1 cellular context compared by ENCODE assay signal in the genomic region with DNA sequence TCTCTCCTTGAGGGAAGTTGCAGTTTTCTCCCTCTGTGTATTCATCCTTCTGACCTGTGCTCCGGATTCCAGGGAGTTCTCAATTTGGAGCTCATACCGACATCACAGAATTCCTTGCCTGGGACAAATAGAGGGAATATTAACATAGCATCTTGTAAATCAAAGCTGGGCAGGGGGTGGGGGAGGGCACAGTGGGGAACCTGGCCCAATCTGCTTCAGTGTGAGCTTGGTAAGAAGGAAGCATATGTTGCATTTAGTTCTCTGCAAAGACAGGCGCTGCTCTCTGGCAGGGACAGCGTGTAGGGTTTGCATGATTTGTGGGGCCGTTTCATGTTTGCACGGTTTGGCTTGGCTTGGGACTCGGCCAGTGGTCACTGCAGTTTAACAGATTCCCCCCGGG.
TF ChIP-seq lines count a peak whose summit lies in the region.

No MANE protein-coding gene starts in this region.

TF ChIP-seq in GM23338, 12 proteins besides CTCF, POLR2A, EP300 and RAD21 (continued from another document):
- TF ChIP-seq, protein P1, sequence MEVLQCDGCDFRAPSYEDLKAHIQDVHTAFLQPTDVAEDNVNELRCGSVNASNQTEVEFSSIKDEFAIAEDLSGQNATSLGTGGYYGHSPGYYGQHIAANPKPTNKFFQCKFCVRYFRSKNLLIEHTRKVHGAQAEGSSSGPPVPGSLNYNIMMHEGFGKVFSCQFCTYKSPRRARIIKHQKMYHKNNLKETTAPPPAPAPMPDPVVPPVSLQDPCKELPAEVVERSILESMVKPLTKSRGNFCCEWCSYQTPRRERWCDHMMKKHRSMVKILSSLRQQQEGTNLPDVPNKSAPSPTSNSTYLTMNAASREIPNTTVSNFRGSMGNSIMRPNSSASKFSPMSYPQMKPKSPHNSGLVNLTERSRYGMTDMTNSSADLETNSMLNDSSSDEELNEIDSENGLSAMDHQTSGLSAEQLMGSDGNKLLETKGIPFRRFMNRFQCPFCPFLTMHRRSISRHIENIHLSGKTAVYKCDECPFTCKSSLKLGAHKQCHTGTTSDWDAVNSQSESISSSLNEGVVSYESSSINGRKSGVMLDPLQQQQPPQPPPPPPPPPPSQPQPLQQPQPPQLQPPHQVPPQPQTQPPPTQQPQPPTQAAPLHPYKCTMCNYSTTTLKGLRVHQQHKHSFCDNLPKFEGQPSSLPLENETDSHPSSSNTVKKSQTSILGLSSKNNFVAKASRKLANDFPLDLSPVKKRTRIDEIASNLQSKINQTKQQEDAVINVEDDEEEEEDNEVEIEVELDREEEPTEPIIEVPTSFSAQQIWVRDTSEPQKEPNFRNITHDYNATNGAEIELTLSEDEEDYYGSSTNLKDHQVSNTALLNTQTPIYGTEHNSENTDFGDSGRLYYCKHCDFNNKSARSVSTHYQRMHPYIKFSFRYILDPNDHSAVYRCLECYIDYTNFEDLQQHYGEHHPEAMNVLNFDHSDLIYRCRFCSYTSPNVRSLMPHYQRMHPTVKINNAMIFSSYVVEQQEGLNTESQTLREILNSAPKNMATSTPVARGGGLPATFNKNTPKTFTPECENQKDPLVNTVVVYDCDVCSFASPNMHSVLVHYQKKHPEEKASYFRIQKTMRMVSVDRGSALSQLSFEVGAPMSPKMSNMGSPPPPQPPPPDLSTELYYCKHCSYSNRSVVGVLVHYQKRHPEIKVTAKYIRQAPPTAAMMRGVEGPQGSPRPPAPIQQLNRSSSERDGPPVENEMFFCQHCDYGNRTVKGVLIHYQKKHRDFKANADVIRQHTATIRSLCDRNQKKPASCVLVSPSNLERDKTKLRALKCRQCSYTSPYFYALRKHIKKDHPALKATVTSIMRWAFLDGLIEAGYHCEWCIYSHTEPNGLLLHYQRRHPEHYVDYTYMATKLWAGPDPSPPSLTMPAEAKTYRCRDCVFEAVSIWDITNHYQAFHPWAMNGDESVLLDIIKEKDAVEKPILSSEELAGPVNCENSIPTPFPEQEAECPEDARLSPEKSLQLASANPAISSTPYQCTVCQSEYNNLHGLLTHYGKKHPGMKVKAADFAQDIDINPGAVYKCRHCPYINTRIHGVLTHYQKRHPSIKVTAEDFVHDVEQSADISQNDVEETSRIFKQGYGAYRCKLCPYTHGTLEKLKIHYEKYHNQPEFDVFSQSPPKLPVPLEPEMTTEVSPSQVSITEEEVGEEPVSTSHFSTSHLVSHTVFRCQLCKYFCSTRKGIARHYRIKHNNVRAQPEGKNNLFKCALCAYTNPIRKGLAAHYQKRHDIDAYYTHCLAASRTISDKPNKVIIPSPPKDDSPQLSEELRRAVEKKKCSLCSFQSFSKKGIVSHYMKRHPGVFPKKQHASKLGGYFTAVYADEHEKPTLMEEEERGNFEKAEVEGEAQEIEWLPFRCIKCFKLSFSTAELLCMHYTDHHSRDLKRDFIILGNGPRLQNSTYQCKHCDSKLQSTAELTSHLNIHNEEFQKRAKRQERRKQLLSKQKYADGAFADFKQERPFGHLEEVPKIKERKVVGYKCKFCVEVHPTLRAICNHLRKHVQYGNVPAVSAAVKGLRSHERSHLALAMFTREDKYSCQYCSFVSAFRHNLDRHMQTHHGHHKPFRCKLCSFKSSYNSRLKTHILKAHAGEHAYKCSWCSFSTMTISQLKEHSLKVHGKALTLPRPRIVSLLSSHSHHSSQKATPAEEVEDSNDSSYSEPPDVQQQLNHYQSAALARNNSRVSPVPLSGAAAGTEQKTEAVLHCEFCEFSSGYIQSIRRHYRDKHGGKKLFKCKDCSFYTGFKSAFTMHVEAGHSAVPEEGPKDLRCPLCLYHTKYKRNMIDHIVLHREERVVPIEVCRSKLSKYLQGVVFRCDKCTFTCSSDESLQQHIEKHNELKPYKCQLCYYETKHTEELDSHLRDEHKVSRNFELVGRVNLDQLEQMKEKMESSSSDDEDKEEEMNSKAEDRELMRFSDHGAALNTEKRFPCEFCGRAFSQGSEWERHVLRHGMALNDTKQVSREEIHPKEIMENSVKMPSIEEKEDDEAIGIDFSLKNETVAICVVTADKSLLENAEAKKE (CRISPR knock-in tag; IDR thresholded peaks at IDR 0.05), result no peak
- TF ChIP-seq NANOG (IDR thresholded peaks at IDR 0.05; ENCODE audit: borderline replicate concordance), result no peak
- no peak for TF ChIP-seq EZH2 (IDR thresholded peaks at IDR 0.05; ENCODE audit: low read depth, unreplicated experiment)
- TF ChIP-seq, protein P2, sequence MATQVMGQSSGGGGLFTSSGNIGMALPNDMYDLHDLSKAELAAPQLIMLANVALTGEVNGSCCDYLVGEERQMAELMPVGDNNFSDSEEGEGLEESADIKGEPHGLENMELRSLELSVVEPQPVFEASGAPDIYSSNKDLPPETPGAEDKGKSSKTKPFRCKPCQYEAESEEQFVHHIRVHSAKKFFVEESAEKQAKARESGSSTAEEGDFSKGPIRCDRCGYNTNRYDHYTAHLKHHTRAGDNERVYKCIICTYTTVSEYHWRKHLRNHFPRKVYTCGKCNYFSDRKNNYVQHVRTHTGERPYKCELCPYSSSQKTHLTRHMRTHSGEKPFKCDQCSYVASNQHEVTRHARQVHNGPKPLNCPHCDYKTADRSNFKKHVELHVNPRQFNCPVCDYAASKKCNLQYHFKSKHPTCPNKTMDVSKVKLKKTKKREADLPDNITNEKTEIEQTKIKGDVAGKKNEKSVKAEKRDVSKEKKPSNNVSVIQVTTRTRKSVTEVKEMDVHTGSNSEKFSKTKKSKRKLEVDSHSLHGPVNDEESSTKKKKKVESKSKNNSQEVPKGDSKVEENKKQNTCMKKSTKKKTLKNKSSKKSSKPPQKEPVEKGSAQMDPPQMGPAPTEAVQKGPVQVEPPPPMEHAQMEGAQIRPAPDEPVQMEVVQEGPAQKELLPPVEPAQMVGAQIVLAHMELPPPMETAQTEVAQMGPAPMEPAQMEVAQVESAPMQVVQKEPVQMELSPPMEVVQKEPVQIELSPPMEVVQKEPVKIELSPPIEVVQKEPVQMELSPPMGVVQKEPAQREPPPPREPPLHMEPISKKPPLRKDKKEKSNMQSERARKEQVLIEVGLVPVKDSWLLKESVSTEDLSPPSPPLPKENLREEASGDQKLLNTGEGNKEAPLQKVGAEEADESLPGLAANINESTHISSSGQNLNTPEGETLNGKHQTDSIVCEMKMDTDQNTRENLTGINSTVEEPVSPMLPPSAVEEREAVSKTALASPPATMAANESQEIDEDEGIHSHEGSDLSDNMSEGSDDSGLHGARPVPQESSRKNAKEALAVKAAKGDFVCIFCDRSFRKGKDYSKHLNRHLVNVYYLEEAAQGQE (IDR thresholded peaks at IDR 0.05; ENCODE audit: unreplicated experiment), result no peak
